Comparison of ENCODE assay signal across 1 cellular context in the genomic region with DNA sequence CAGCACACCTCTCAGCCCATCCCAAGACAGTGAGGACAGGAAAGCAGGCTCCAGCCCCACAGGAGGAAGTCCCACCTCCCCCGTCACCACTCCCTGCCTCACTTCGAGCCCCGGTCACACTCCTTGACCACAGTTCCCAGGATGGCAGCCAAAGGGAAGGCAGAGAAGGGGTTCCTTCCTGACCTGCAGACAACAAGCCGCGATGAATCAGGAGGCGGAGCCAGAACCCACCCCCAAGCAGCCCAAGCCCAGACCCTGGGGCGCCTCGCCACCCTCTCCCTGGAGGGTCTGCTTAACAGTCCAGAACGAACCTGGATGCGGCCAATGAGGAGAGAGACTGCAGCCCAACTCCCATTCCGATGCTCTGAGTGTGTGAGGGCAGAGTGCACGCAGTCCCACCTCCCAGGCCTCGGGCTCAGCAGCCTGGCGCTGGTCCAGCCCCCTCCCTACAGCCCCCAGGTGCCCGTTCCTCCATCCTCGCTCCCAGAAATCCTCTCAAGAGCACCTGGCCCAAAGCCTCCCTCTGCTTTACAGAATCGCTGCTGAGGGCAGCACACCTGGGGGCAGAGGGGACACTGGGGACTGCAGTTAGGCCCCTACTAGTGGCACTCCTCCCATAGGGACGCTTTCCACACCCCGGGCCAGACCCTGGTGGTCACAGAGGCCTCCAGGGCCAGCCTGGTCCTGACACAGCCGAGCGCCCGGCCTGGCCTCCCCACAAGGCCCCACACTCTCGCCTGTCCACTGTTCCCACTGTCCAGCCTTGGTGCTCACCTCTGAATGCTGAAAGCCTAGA.
TF ChIP-seq lines count a peak whose summit lies in the region.

No MANE protein-coding gene starts in this region.

TF ChIP-seq in WTC11, 78 proteins besides CTCF, POLR2A, EP300 and RAD21 (continued from another document):
- TF ChIP-seq, protein P1, sequence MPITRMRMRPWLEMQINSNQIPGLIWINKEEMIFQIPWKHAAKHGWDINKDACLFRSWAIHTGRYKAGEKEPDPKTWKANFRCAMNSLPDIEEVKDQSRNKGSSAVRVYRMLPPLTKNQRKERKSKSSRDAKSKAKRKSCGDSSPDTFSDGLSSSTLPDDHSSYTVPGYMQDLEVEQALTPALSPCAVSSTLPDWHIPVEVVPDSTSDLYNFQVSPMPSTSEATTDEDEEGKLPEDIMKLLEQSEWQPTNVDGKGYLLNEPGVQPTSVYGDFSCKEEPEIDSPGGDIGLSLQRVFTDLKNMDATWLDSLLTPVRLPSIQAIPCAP (CRISPR knock-in tag; IDR thresholded peaks at IDR 0.05): no peak
- TF ChIP-seq ZNF423 (CRISPR knock-in tag; IDR thresholded peaks at IDR 0.05) (no peak), GTF2I (CRISPR knock-in tag; conservative IDR thresholded peaks at IDR 0.05) (no peak), OVOL2 (CRISPR knock-in tag; IDR thresholded peaks at IDR 0.05; ENCODE audit: borderline replicate concordance) (no peak), ELF4 (CRISPR knock-in tag; IDR thresholded peaks at IDR 0.05; ENCODE audit: low read depth) (no peak), NR1H2 (CRISPR knock-in tag; IDR thresholded peaks at IDR 0.05) (no peak), PRRX2 (CRISPR knock-in tag; IDR thresholded peaks at IDR 0.05) (no peak), NFE2L1 (CRISPR knock-in tag; IDR thresholded peaks at IDR 0.05) (no peak), GRHL2 (CRISPR knock-in tag; IDR thresholded peaks at IDR 0.05; ENCODE audit: insufficient replicate concordance, severe bottlenecking) (no peak), SOX15 (CRISPR knock-in tag; IDR thresholded peaks at IDR 0.05) (no peak)
- TF ChIP-seq, protein P2, sequence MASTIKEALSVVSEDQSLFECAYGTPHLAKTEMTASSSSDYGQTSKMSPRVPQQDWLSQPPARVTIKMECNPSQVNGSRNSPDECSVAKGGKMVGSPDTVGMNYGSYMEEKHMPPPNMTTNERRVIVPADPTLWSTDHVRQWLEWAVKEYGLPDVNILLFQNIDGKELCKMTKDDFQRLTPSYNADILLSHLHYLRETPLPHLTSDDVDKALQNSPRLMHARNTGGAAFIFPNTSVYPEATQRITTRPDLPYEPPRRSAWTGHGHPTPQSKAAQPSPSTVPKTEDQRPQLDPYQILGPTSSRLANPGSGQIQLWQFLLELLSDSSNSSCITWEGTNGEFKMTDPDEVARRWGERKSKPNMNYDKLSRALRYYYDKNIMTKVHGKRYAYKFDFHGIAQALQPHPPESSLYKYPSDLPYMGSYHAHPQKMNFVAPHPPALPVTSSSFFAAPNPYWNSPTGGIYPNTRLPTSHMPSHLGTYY (CRISPR knock-in tag; IDR thresholded peaks at IDR 0.05): no peak
- TF ChIP-seq, protein P3, sequence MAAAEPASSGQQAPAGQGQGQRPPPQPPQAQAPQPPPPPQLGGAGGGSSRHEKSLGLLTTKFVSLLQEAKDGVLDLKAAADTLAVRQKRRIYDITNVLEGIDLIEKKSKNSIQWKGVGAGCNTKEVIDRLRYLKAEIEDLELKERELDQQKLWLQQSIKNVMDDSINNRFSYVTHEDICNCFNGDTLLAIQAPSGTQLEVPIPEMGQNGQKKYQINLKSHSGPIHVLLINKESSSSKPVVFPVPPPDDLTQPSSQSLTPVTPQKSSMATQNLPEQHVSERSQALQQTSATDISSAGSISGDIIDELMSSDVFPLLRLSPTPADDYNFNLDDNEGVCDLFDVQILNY (CRISPR knock-in tag; IDR thresholded peaks at IDR 0.05): no peak
- TF ChIP-seq, protein P4, sequence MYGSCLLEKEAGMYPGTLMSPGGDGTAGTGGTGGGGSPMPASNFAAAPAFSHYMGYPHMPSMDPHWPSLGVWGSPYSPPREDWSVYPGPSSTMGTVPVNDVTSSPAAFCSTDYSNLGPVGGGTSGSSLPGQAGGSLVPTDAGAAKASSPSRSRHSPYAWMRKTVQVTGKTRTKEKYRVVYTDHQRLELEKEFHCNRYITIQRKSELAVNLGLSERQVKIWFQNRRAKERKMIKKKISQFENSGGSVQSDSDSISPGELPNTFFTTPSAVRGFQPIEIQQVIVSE (CRISPR knock-in tag; IDR thresholded peaks at IDR 0.05; ENCODE audit: borderline replicate concordance): no peak
- TF ChIP-seq, protein P5, sequence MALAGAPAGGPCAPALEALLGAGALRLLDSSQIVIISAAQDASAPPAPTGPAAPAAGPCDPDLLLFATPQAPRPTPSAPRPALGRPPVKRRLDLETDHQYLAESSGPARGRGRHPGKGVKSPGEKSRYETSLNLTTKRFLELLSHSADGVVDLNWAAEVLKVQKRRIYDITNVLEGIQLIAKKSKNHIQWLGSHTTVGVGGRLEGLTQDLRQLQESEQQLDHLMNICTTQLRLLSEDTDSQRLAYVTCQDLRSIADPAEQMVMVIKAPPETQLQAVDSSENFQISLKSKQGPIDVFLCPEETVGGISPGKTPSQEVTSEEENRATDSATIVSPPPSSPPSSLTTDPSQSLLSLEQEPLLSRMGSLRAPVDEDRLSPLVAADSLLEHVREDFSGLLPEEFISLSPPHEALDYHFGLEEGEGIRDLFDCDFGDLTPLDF (CRISPR knock-in tag; IDR thresholded peaks at IDR 0.05): no peak
- TF ChIP-seq, protein P6, sequence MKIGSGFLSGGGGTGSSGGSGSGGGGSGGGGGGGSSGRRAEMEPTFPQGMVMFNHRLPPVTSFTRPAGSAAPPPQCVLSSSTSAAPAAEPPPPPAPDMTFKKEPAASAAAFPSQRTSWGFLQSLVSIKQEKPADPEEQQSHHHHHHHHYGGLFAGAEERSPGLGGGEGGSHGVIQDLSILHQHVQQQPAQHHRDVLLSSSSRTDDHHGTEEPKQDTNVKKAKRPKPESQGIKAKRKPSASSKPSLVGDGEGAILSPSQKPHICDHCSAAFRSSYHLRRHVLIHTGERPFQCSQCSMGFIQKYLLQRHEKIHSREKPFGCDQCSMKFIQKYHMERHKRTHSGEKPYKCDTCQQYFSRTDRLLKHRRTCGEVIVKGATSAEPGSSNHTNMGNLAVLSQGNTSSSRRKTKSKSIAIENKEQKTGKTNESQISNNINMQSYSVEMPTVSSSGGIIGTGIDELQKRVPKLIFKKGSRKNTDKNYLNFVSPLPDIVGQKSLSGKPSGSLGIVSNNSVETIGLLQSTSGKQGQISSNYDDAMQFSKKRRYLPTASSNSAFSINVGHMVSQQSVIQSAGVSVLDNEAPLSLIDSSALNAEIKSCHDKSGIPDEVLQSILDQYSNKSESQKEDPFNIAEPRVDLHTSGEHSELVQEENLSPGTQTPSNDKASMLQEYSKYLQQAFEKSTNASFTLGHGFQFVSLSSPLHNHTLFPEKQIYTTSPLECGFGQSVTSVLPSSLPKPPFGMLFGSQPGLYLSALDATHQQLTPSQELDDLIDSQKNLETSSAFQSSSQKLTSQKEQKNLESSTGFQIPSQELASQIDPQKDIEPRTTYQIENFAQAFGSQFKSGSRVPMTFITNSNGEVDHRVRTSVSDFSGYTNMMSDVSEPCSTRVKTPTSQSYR (CRISPR knock-in tag; IDR thresholded peaks at IDR 0.05): no peak
